Comparison of ENCODE assay signal across 8 cellular contexts in the genomic region with DNA sequence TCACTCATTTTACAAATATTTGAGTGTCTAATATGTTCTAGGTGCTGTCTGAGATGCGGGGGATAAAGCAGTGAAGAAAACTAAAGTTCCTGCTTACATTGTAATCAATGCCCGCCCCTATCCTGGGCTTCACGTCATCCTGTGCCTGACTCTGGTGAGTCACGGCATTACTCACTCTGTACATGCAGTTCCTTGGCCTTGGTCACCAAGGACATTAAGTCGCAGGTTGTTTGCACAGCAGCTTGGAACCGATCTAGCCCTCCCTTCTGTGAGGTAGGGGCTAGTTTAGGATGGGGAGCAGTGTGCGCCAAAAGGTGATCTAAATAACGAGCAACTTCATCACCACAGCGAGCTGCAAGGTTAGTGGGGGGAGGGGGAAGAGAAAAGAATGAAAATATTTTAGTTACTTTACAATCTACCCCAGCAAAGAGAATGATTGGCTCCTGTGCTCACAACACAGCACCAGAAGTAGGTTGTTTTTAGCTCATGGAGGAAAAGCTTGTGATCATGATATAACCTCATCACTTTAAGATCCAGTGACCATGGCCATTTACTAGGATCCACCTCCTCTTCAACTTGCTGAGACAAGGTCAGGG. TPM values are rescaled to one million over a fixed set of nuclear protein-coding genes. Genes with fewer than 3 reads are reported as not detected.
DNase-seq lines count a peak whose midpoint lies in the region; ATAC-seq and TF ChIP-seq lines count a peak whose summit lies in the region.

No MANE protein-coding gene starts in this region.

- H3K27ac ChIP-seq in upper lobe of right lung = no peak overlapping the region

- intact Hi-C loops in upper lobe of right lung (cut with DNase I) = no loop called here

- no peaks in the 10 kb centered on the region for H3K4me1 ChIP-seq in upper lobe of right lung

- TF ChIP-seq CTCF in upper lobe of right lung (IDR thresholded peaks at IDR 0.05) = no peak

- H3K9me3 ChIP-seq in upper lobe of right lung = no peaks in the 10 kb centered on the region

- H3K36me3 Mint-ChIP-seq in activated naive CD8-positive, alpha-beta T cell treated with anti-CD3 and anti-CD28 coated beads, Interleukin-2, amount 50 U/mL, for 24 hours (ENCODE audit: low read depth) = peaks cover 8% of the 10 kb centered on the region

- ATAC-seq in activated naive CD8-positive, alpha-beta T cell treated with anti-CD3 and anti-CD28 coated beads, Interleukin-2, amount 50 U/mL, for 24 hours = peak; percentile 71
- ATAC-seq in upper lobe of right lung = peak; percentile 62
- ATAC-seq in HG03139 (IDR thresholded peaks at IDR 0.05; ENCODE audit: unreplicated experiment) = no peak
- ATAC-seq in GM21367 (IDR thresholded peaks at IDR 0.05; ENCODE audit: unreplicated experiment) = no peak
- no peak for ATAC-seq in HG03460 (IDR thresholded peaks at IDR 0.05; ENCODE audit: unreplicated experiment)

- peak overlapping the region; percentile 86 for H3K27ac Mint-ChIP-seq in activated naive CD8-positive, alpha-beta T cell treated with anti-CD3 and anti-CD28 coated beads, Interleukin-2, amount 50 U/mL, for 24 hours

- H3K27me3 ChIP-seq in upper lobe of right lung = no peaks in the 10 kb centered on the region

- peak overlapping the region; percentile 47 for H3K4me3 Mint-ChIP-seq in activated naive CD8-positive, alpha-beta T cell treated with anti-CD3 and anti-CD28 coated beads, Interleukin-2, amount 50 U/mL, for 24 hours

- H3K4me1 Mint-ChIP-seq in activated naive CD8-positive, alpha-beta T cell treated with anti-CD3 and anti-CD28 coated beads, Interleukin-2, amount 50 U/mL, for 24 hours = peaks cover 26% of the 10 kb centered on the region

- H3K9me3 Mint-ChIP-seq in activated naive CD8-positive, alpha-beta T cell treated with anti-CD3 and anti-CD28 coated beads, Interleukin-2, amount 50 U/mL, for 24 hours = no peaks in the 10 kb centered on the region

- no peaks in the 10 kb centered on the region for H3K27me3 Mint-ChIP-seq in activated naive CD8-positive, alpha-beta T cell treated with anti-CD3 and anti-CD28 coated beads, Interleukin-2, amount 50 U/mL, for 24 hours

- DNase-seq in A172 (ENCODE audit: low spot score) (peak; percentile 83), LHCN-M2 (ENCODE audit: low read depth) (peak; percentile 89), left kidney (ENCODE audit: low read depth, low spot score) (peak; percentile 1), upper lobe of right lung (no peak)
- peak; percentile 25 for DNase-seq in activated naive CD8-positive, alpha-beta T cell treated with anti-CD3 and anti-CD28 coated beads, Interleukin-2, amount 50 U/mL, for 24 hours

- no peaks in the 10 kb centered on the region for H3K36me3 ChIP-seq in upper lobe of right lung

- no peak overlapping the region for H3K4me3 ChIP-seq in upper lobe of right lung

RNA-seq across cellular contexts. Expression of a gene that starts 48.0 kb away (rescaled TPM):
- total RNA-seq in A172 (2014; rRNA removed; shearing (Covaris generic)) = 30.2 and 32.2 TPM in 2 replicates
- total RNA-seq in LHCN-M2 (2014; rRNA removed) = 25.4 and 25.9 TPM in 2 replicates
- polyA plus RNA-seq in LHCN-M2 (2012) = 18.0 TPM
- 27.0 TPM for total RNA-seq in upper lobe of right lung

Comparison
In these comparisons a context has a peak if more than half of its experiments do, and no peak if none do; other contexts are left out.
1. ATAC-seq: peak in activated naive CD8-positive, alpha-beta T cell treated with anti-CD3 and anti-CD28 coated beads, Interleukin-2, amount 50 U/mL, for 24 hours (single experiment) and upper lobe of right lung (single experiment); none in HG03139 (single experiment), GM21367 (single experiment) and HG03460 (single experiment).